In genomic region chr13:21371011-21371410, GRCh38 we compare ENCODE assay signal across 16 cellular contexts.
DNase-seq lines count a peak whose midpoint lies in the region; ATAC-seq and TF ChIP-seq lines count a peak whose summit lies in the region.
"Had no signal": no experiment of that assay in that cellular context is flagged by ENCODE, and none has a peak within 500 bp of the region (broad histone marks: within the 10 kb centered on the region; RNA-seq: fewer than 3 reads in every experiment).

No MANE protein-coding gene starts in this region.

- H3K36me3 Mint-ChIP-seq in activated T-cell treated with anti-CD3 and anti-CD28 coated beads, Interleukin-2, amount 50 U/mL, for 24 hours (ENCODE audit: low read depth), result peaks cover 22% of the 10 kb centered on the region

- no peak for ATAC-seq in HG03457 (IDR thresholded peaks at IDR 0.05; ENCODE audit: unreplicated experiment)

- H3K9me3 Mint-ChIP-seq in activated T-cell treated with anti-CD3 and anti-CD28 coated beads, Interleukin-2, amount 50 U/mL, for 24 hours, result no peaks in the 10 kb centered on the region

- peaks cover 6% of the 10 kb centered on the region for H3K4me1 Mint-ChIP-seq in activated T-cell treated with anti-CD3 and anti-CD28 coated beads, Interleukin-2, amount 50 U/mL, for 24 hours (ENCODE audit: low read depth)

- DNase-seq in DMS79 (lab: John Stamatoyannopoulos, UW) (peak; percentile 53), cerebellar cortex (ENCODE audit: low spot score) (peak; percentile 4), renal cortical epithelial cell (ENCODE audit: low read depth) (peak; percentile 4), NCI-H2227 (lab: John Stamatoyannopoulos, UW; ENCODE audit: unreplicated experiment) (no peak)
- no peak for DNase-seq in activated T-cell treated with anti-CD3 and anti-CD28 coated beads, Interleukin-2, amount 50 U/mL, for 24 hours
- DNase-seq: C1 segment of cervical spinal cord, GF-D8, KBM-7, NCI-H1105 treated with DMSO at 0.1 percent for 48 hours, NCI-H1694, NCI-H345, NCI-H526, PC-9, SIG-M5 had no signal

- no peak for TF ChIP-seq RAD21 in Ishikawa (IDR thresholded peaks at IDR 0.05; ENCODE audit: low read depth)

- no peak overlapping the region for H3K27ac Mint-ChIP-seq in activated T-cell treated with anti-CD3 and anti-CD28 coated beads, Interleukin-2, amount 50 U/mL, for 24 hours

- no peak overlapping the region for H3K4me3 Mint-ChIP-seq in activated T-cell treated with anti-CD3 and anti-CD28 coated beads, Interleukin-2, amount 50 U/mL, for 24 hours

- H3K27me3 Mint-ChIP-seq in activated T-cell treated with anti-CD3 and anti-CD28 coated beads, Interleukin-2, amount 50 U/mL, for 24 hours, result no peaks in the 10 kb centered on the region

- TF ChIP-seq EP300 in Ishikawa (IDR thresholded peaks at IDR 0.05; ENCODE audit: borderline replicate concordance), result no peak

TF ChIP-seq in Ishikawa, 13 proteins besides CTCF, POLR2A, EP300 and RAD21:
- TF ChIP-seq YY1 (IDR thresholded peaks at IDR 0.05; ENCODE audit: low read depth), result no peak
- no peak for TF ChIP-seq ZBTB7A (IDR thresholded peaks at IDR 0.05; ENCODE audit: low read depth)
- no peak for TF ChIP-seq TAF1 (IDR thresholded peaks at IDR 0.05; ENCODE audit: low read depth)
- peak; percentile 30; the same call in 1 of the 2 replicates for TF ChIP-seq NFIC (IDR thresholded peaks at IDR 0.05)
- peak; percentile 17; the same call in 1 of the 2 replicates for TF ChIP-seq TEAD4 (IDR thresholded peaks at IDR 0.05)

Comparison
In these comparisons a context has a peak if more than half of its experiments do, and no peak if none do; other contexts are left out.
1. DNase-seq: peak in DMS79 (single experiment), cerebellar cortex (single experiment) and renal cortical epithelial cell (single experiment); none in NCI-H2227 (single experiment) and activated T-cell treated with anti-CD3 and anti-CD28 coated beads, Interleukin-2, amount 50 U/mL, for 24 hours (single experiment).